Comparison of ENCODE assay signal across 31 cellular contexts in genomic region chr6:115444079-115444478, GRCh38.
"Had no signal": no experiment of that assay in that cellular context is flagged by ENCODE, and none has a peak within 500 bp of the region (broad histone marks: within the 10 kb centered on the region; RNA-seq: fewer than 3 reads in every experiment).

No MANE protein-coding gene starts in this region.

- H3K27ac ChIP-seq: heart left ventricle, left ventricle myocardium inferior, neural progenitor cell, neutrophil, parathyroid adenoma, psoas muscle, right atrium auricular region, testis, thyroid gland, upper lobe of right lung had no signal

- ATAC-seq: heart left ventricle; left colon; natural killer cell; psoas muscle; sciatic nerve; stimulated activated memory B cell treated with anti-CD40 and anti-IgM and Interleukin-4, amounts not matched to agents 10 μg/mL and 1 μg/mL and 100 μg/mL, for 72 hours; stimulated activated naive CD8-positive, alpha-beta T cell treated with anti-CD3 and anti-CD28 coated beads, Interleukin-15, amount 100 ng/mL, for 72 hours; upper lobe of right lung had no signal

- H3K4me1 ChIP-seq: heart left ventricle, left ventricle myocardium inferior, neural progenitor cell, parathyroid adenoma, psoas muscle, right atrium auricular region, testis, thyroid gland, upper lobe of right lung had no signal

- DNase-seq: heart left ventricle; hypothalamus; immature natural killer cell; kidney; left colon; left ventricle myocardium inferior; mesendoderm; naive B cell; natural killer cell; nephron progenitor cell; occipital lobe; psoas muscle; small intestine; stimulated activated CD4-positive, alpha-beta T cell treated with anti-CD3 and anti-CD28 coated beads, Interleukin-1b, Interleukin-23, amount 100 ng/mL, for 48 hours; stimulated activated CD4-positive, alpha-beta T cell treated with anti-CD3 and anti-CD28 coated beads, Interleukin-2, amount 100 ng/mL, for 48 hours; stimulated activated CD4-positive, alpha-beta T cell treated with anti-CD3 and anti-CD28 coated beads, Interleukin-4, amount 100 ng/mL, for 4 hours; stimulated activated CD8-positive, alpha-beta memory T cell treated with anti-CD3 and anti-CD28 coated beads, Interleukin-4, amount 100 ng/mL, for 48 hours; stimulated activated naive CD4-positive, alpha-beta T cell treated with Interleukin-2 at 50 U/mL for 16 hours; stimulated activated naive CD8-positive, alpha-beta T cell treated with anti-CD3 and anti-CD28 coated beads, Interleukin-15, amount 100 ng/mL, for 72 hours; substantia nigra; testis; thyroid gland; trophoblast cell; upper lobe of right lung had no signal

- H3K9me3 ChIP-seq: left ventricle myocardium inferior, neutrophil, psoas muscle, right atrium auricular region, testis, thyroid gland, upper lobe of right lung had no signal

- H3K36me3 ChIP-seq: heart left ventricle, left ventricle myocardium inferior, neural progenitor cell, neutrophil, right atrium auricular region, thyroid gland, upper lobe of right lung had no signal

- H3K27me3 ChIP-seq: heart left ventricle, neural progenitor cell, neutrophil, right atrium auricular region, testis, thyroid gland, upper lobe of right lung had no signal

- H3K4me3 ChIP-seq: heart left ventricle, left ventricle myocardium inferior, lung, neural progenitor cell, psoas muscle, right atrium auricular region, testis, thyroid gland, upper lobe of right lung had no signal
